12 cellular contexts compared by ENCODE assay signal in the genomic region with DNA sequence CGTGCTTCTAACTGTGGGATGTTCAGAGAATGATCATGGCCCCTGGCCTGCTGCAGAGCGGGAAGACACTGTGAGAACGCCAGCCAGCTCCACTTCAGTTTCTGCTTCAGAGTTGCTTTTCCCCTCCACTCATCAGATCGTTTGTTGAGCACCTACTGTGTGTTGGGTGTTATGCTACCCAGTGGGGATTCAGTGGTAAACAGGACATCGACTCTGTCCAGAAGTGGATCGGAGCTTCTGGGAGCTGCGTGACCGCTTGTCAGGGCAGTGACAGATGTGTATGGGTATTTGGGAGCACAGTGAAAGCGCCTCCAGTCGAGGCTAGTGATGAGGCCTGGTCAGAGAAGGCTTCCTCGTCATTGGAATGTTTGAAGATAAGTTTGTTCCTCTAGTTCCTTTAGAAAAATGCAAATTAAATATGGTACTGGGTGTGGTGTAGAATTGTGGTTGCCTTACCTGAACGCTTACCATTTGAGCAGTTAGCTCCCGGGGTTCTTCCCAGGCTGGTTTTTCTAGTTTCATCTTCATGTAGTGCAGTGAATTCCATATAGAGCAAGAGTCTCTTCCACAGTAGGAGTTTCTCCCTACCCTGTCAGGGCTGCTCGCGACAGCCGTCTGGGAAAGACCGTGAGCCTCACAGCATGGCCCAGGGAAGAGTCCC. TPM values are rescaled to one million over a fixed set of nuclear protein-coding genes. Genes with fewer than 3 reads are reported as not detected.
DNase-seq lines count a peak whose midpoint lies in the region; ATAC-seq and TF ChIP-seq lines count a peak whose summit lies in the region.
"Had no signal": no experiment of that assay in that cellular context is flagged by ENCODE, and none has a peak within 500 bp of the region (broad histone marks: within the 10 kb centered on the region; RNA-seq: fewer than 3 reads in every experiment).

No MANE protein-coding gene starts in this region.

- 93% methylated on average over 17 of the region's 17 CpGs for whole genome bisulfite sequencing in spleen, 5 donors

- intact Hi-C loops in CD4-positive, alpha-beta memory T cell (cut with micrococcal nuclease), result loop anchor here (10.0 kb wide), 1 partner anchor 863 kb away; a partner anchor contains a TSS
- intact Hi-C loops in MCF 10A (cut with micrococcal nuclease) (no loop called here), spleen (cut with DNase I; ENCODE audit: low total_unique reads) (no loop called here)

- H3K27ac Mint-ChIP-seq in CD4-positive, alpha-beta memory T cell, result peak overlapping the region in 4 of 7 donors; percentile 53 to 88 (median 73)
- H3K27ac Mint-ChIP-seq in GM23338 (peak overlapping the region; percentile 77), MCF 10A (ENCODE audit: low read depth, unreplicated experiment) (no peak overlapping the region)
- peak overlapping the region in 4 of 10 donors; percentile 31 to 85 (median 80) for H3K27ac Mint-ChIP-seq in naive thymus-derived CD8-positive, alpha-beta T cell
- H3K27ac Mint-ChIP-seq: dendritic cell treated with granulocyte-macrophage colony-stimulating factor and Interleukin-4, amounts not matched to agents 40 ng/mL and 50 ng/mL, for 4 days had no signal

- peaks cover 0 to 2% (median 0%) of the 10 kb centered on the region in 8 donors for H3K9me3 Mint-ChIP-seq in CD4-positive, alpha-beta memory T cell
- peaks cover 3% of the 10 kb centered on the region; the same call in 1 of the 3 replicates for H3K9me3 Mint-ChIP-seq in GM23338
- no peaks in the 10 kb centered on the region for H3K9me3 Mint-ChIP-seq in MCF 10A (ENCODE audit: unreplicated experiment)
- H3K9me3 Mint-ChIP-seq in naive thymus-derived CD8-positive, alpha-beta T cell, result no peaks in the 10 kb centered on the region
- H3K9me3 Mint-ChIP-seq: dendritic cell treated with granulocyte-macrophage colony-stimulating factor and Interleukin-4, amounts not matched to agents 40 ng/mL and 50 ng/mL, for 4 days had no signal

- H3K27me3 ChIP-seq in CD4-positive, alpha-beta memory T cell (ENCODE audit: insufficient read depth, low read length), result no peaks in the 10 kb centered on the region
- H3K27me3 ChIP-seq in GM23338 (ENCODE audit: insufficient read depth), result peaks cover 10% of the 10 kb centered on the region
- H3K27me3 ChIP-seq in spleen (replicated peaks in 1 of 7), result peaks cover 0 to 5% (median 0%) of the 10 kb centered on the region in 7 donors

- no peak overlapping the region for H3K4me3 ChIP-seq in CD4-positive, alpha-beta memory T cell (ENCODE audit: low read length in 2 of 2)
- H3K4me3 ChIP-seq in GM23338, result peak overlapping the region; percentile 85
- peak overlapping the region in 1 of 8 donors; percentile 92 for H3K4me3 ChIP-seq in spleen

- H3K27me3 Mint-ChIP-seq in CD4-positive, alpha-beta memory T cell, result no peaks in the 10 kb centered on the region
- H3K27me3 Mint-ChIP-seq in GM23338 (ENCODE audit: insufficient read depth, low read depth, poor library complexity), result peaks cover 21% of the 10 kb centered on the region
- H3K27me3 Mint-ChIP-seq in MCF 10A (ENCODE audit: insufficient read depth, unreplicated experiment), result no peaks in the 10 kb centered on the region
- no peaks in the 10 kb centered on the region for H3K27me3 Mint-ChIP-seq in naive thymus-derived CD8-positive, alpha-beta T cell

- BruUV-seq in MCF 10A (replicated peaks; lab: Mats Ljungman, UMichigan), result no TSS peak

- peak overlapping the region in 6 of 8 donors; percentile 28 to 96 (median 89) for H3K4me3 Mint-ChIP-seq in CD4-positive, alpha-beta memory T cell
- H3K4me3 Mint-ChIP-seq in GM23338 (peak overlapping the region; percentile 94), MCF 10A (ENCODE audit: unreplicated experiment) (peak overlapping the region; percentile 86)
- H3K4me3 Mint-ChIP-seq in naive thymus-derived CD8-positive, alpha-beta T cell, result peak overlapping the region in 9 of 10 donors; percentile 39 to 92 (median 89)

- CTCF ChIA-PET in CD4-positive, alpha-beta memory T cell (lab: Charles Lee; ENCODE audit: partially characterized antibody), result no interaction called here
- CTCF ChIA-PET in MCF 10A (lab: Yijun Ruan, JAX), result no interaction called here

- peaks cover 42 to 79% (median 62%) of the 10 kb centered on the region in 4 donors for H3K4me1 Mint-ChIP-seq in CD4-positive, alpha-beta memory T cell
- peaks cover 73% of the 10 kb centered on the region for H3K4me1 Mint-ChIP-seq in GM23338
- peaks cover 35% of the 10 kb centered on the region for H3K4me1 Mint-ChIP-seq in MCF 10A (ENCODE audit: insufficient read depth, unreplicated experiment)
- peaks cover 36 to 78% (median 68%) of the 10 kb centered on the region in 4 donors for H3K4me1 Mint-ChIP-seq in naive thymus-derived CD8-positive, alpha-beta T cell

- TF ChIP-seq CTCF in GM23338 (conservative IDR thresholded peaks at IDR 0.05; ENCODE audit: low read depth in 2 of 2), result no peak
- no peak for TF ChIP-seq CTCF in MCF 10A (IDR thresholded peaks at IDR 0.05; ENCODE audit: unreplicated experiment)
- no peak for TF ChIP-seq CTCF in spleen (IDR thresholded peaks at IDR 0.05 in 8 of 11, conservative IDR thresholded peaks at IDR 0.05 in 3 of 11)

- no peaks in the 10 kb centered on the region for H3K9me3 ChIP-seq in CD4-positive, alpha-beta memory T cell (ENCODE audit: control insufficient read depth in 1 of 2, low read length in 2 of 2)
- no peaks in the 10 kb centered on the region for H3K9me3 ChIP-seq in spleen
- H3K9me3 ChIP-seq: neutrophil had no signal

- peaks cover 74% of the 10 kb centered on the region for H3K79me2 ChIP-seq in GM23338 (replicated peaks; ENCODE audit: insufficient read depth)

- no peak; the same call in 2 of the 3 replicates for ATAC-seq in GM23338
- no peak for ATAC-seq in naive thymus-derived CD8-positive, alpha-beta T cell
- ATAC-seq in HG03108 (IDR thresholded peaks at IDR 0.05; ENCODE audit: unreplicated experiment), result no peak

- H3K36me3 ChIP-seq in CD4-positive, alpha-beta memory T cell (ENCODE audit: insufficient read depth, low read length), result no peaks in the 10 kb centered on the region
- no peaks in the 10 kb centered on the region for H3K36me3 ChIP-seq in GM23338 (ENCODE audit: insufficient read depth)
- peaks cover 0 to 18% (median 0%) of the 10 kb centered on the region in 6 donors for H3K36me3 ChIP-seq in spleen
- H3K36me3 ChIP-seq: neutrophil had no signal

- no peak overlapping the region for H3K27ac ChIP-seq in CD4-positive, alpha-beta memory T cell (ENCODE audit: low read depth, low read length)
- no peak overlapping the region; the same call in 1 of the 2 replicates for H3K27ac ChIP-seq in GM23338 (ENCODE audit: low read depth)
- H3K27ac ChIP-seq in spleen, result no peak overlapping the region
- H3K27ac ChIP-seq: neutrophil had no signal

- peaks cover 24% of the 10 kb centered on the region for H4K20me1 ChIP-seq in GM23338 (replicated peaks; ENCODE audit: insufficient read depth)

- H3K4me1 ChIP-seq in CD4-positive, alpha-beta memory T cell (ENCODE audit: insufficient read depth, low read length), result peaks cover 55% of the 10 kb centered on the region
- peaks cover 77% of the 10 kb centered on the region for H3K4me1 ChIP-seq in GM23338 (ENCODE audit: insufficient read depth)
- H3K4me1 ChIP-seq in spleen, result peaks cover 24 to 92% (median 81%) of the 10 kb centered on the region in 6 donors

- H3K36me3 Mint-ChIP-seq in CD4-positive, alpha-beta memory T cell, result peaks cover 0 to 30% of the 10 kb centered on the region in 2 donors
- H3K36me3 Mint-ChIP-seq in GM23338 (ENCODE audit: low read depth) (peaks cover 45% of the 10 kb centered on the region), MCF 10A (ENCODE audit: insufficient read depth, unreplicated experiment) (peaks cover 5% of the 10 kb centered on the region)
- peaks cover 0 to 22% (median 4%) of the 10 kb centered on the region in 3 donors for H3K36me3 Mint-ChIP-seq in naive thymus-derived CD8-positive, alpha-beta T cell

- no peak overlapping the region for H2AFZ ChIP-seq in GM23338

- peaks cover 6% of the 10 kb centered on the region; the same call in 1 of the 2 replicates for H3F3A ChIP-seq in GM23338 (replicated peaks; ENCODE audit: low read depth)

- POLR2A ChIA-PET in CD4-positive, alpha-beta memory T cell (lab: Charles Lee; ENCODE audit: partially characterized antibody), result no interaction called here
- POLR2A ChIA-PET in MCF 10A (lab: Yijun Ruan, JAX), result interaction anchor here (0.8 kb wide), 1 partner anchor 41 kb away, joined by 3 read pairs; no protein-coding TSS in a partner anchor
- POLR2A ChIA-PET in naive thymus-derived CD8-positive, alpha-beta T cell (lab: Charles Lee), result interaction anchor here (1.0 kb wide), 1 partner anchor 9 kb away, joined by 3 read pairs; no protein-coding TSS in a partner anchor

- H3K4me2 ChIP-seq in GM23338, result peak overlapping the region; percentile 91

- no peaks in the 10 kb centered on the region for H3K9me2 ChIP-seq in GM23338 (ENCODE audit: insufficient read depth)

- no peak for TF ChIP-seq POLR2A in spleen (IDR thresholded peaks at IDR 0.05)

- DNase-seq in CD4-positive, alpha-beta memory T cell, result no peak
- DNase-seq in GM23338 (ENCODE audit: low spot score), result no peak
- no peak for DNase-seq in MCF 10A (ENCODE audit: unreplicated experiment)
- DNase-seq in naive thymus-derived CD8-positive, alpha-beta T cell, result no peak
- DNase-seq in spleen, result no peak
- no peak for DNase-seq in epidermal melanocyte (ENCODE audit: insufficient read length, low spot score)
- DNase-seq in DMS114 treated with DMSO at 0.1 percent for 48 hours (lab: John Stamatoyannopoulos, UW; ENCODE audit: unreplicated experiment), result no peak
- DNase-seq: GDM1, NCI-H2029 treated with DMSO at 0.1 percent for 48 hours had no signal

RNA-seq across cellular contexts. Expression of a gene that starts 2.8 kb away (rescaled TPM):
- 10 to 100 TPM; 20.7 to 20.8 TPM for total RNA-seq in CD4-positive, alpha-beta memory T cell
- under 1 TPM; 0.11 to 0.36 TPM for polyA plus RNA-seq in CD4-positive, alpha-beta memory T cell
- 80.4 and 92.3 TPM in 2 replicates for total RNA-seq in GM23338 (2014; rRNA removed; shearing (Covaris generic))
- 16.7 and 20.7 TPM in 2 replicates for polyA plus RNA-seq in GM23338 (2016; fragmentation: Nextera tagmentation; extraction: Ambion mirVana)
- 27.8 and 28.4 TPM in 2 replicates for total RNA-seq in MCF 10A (2022)
- total RNA-seq in naive thymus-derived CD8-positive, alpha-beta T cell, result 10 to 100 TPM; 23.3 to 23.7 TPM
- under 1 TPM; 0.24 to 0.33 (median 0.26) TPM for polyA plus RNA-seq in naive thymus-derived CD8-positive, alpha-beta T cell
- total RNA-seq in spleen, result 10 to 100 TPM; 33.4 to 56.5 (median 47.5) TPM
- 10 to 100 TPM; 26.0 to 33.5 (median 28.9) TPM for polyA plus RNA-seq in spleen
